ENCODE assay signal across 8 cellular contexts in the genomic region with DNA sequence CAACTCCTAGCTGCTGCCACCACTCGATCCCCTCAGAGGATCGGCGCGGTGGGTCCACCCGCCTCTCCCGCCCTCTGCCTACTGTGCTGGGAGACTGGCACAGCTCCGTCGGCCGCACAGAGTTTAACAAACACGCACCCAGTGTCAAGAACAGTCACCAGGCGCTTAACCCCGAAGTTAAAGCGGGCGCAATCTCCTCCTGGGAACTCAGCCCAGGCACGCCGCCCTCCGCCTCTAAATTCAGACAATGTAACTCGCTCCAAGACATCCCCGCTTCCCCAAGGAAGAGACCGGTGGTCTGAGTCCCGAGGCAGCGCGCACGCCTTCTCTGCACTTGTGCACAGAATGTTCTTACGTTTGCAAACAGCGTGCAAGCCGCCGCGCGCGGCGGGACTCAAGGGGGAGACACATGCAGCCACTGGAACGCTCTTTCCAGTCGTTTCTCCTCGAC. TPM values are rescaled to one million over a fixed set of nuclear protein-coding genes. Genes with fewer than 3 reads are reported as not detected.
DNase-seq lines count a peak whose midpoint lies in the region; ATAC-seq, FAIRE-seq and TF ChIP-seq lines count a peak whose summit lies in the region.

No MANE protein-coding gene starts in this region.

- FAIRE-seq in A549 (lab: Jason Lieb, UNC), result no peak

- TF ChIP-seq POLR2A in A549 (IDR thresholded peaks at IDR 0.05; ENCODE audit: low read length), result no peak

- peaks cover 72% of the 10 kb centered on the region for H3K4me1 Mint-ChIP-seq in activated naive CD8-positive, alpha-beta T cell (ENCODE audit: low read depth)

- intact Hi-C loops in left ventricle myocardium superior (cut with micrococcal nuclease), result no loop called here

- H3K4me1 ChIP-seq in A549, result peaks cover 22% of the 10 kb centered on the region

- DNase-seq in A549 (ENCODE audit: low read depth in 1 of 2, low spot score in 1 of 2) (peak; percentile 21 to 52), OCI-M1 (lab: John Stamatoyannopoulos, UW) (peak; percentile 56), left ventricle myocardium superior (peak; percentile 68), pulmonary artery endothelial cell (ENCODE audit: low read depth, low spot score) (peak; percentile 19), cortex of kidney (lab: John Stamatoyannopoulos, UW) (no peak)

- no peak for TF ChIP-seq RAD21 in A549 (conservative IDR thresholded peaks at IDR 0.05 in 1 of 2, IDR thresholded peaks at IDR 0.05 in 1 of 2)

- peak overlapping the region; percentile 92 for H3K4me2 ChIP-seq in A549

- peak overlapping the region; percentile 91 for H3K27ac Mint-ChIP-seq in activated naive CD8-positive, alpha-beta T cell

- ATAC-seq in A549 (peak; percentile 64 to 70), GM18858 (IDR thresholded peaks at IDR 0.05; ENCODE audit: unreplicated experiment) (peak; percentile 4), HG03108 (IDR thresholded peaks at IDR 0.05; ENCODE audit: unreplicated experiment) (peak; percentile 13), left ventricle myocardium superior (peak; percentile 55)

- 0% methylated on average over 12 of the region's 35 CpGs for WGBS in A549 (ENCODE audit: missing lambda C conversion rate)

- no peak overlapping the region for H3K27ac ChIP-seq in A549

- no peaks in the 10 kb centered on the region for H3K9me3 ChIP-seq in A549

- H3K9me3 Mint-ChIP-seq in activated naive CD8-positive, alpha-beta T cell (ENCODE audit: low read depth), result no peaks in the 10 kb centered on the region

- H3K4me3 Mint-ChIP-seq in activated naive CD8-positive, alpha-beta T cell, result peak overlapping the region; percentile 94

- POLR2A ChIA-PET in A549 (lab: Yijun Ruan, JAX), result interaction anchor here (0.6 kb wide), 1 partner anchor 106 kb away, joined by 4 read pairs; no protein-coding TSS in a partner anchor

- CTCF ChIA-PET in A549 (lab: Yijun Ruan, JAX), result interaction anchor here (0.5 kb wide), 1 partner anchor 1008 kb away, joined by 3 read pairs; no protein-coding TSS in a partner anchor

- no peak for TF ChIP-seq EP300 in A549 (IDR thresholded peaks at IDR 0.05)

- peaks cover 12% of the 10 kb centered on the region for H3K36me3 Mint-ChIP-seq in activated naive CD8-positive, alpha-beta T cell

- H3K27me3 Mint-ChIP-seq in activated naive CD8-positive, alpha-beta T cell, result no peaks in the 10 kb centered on the region

- no peak for TF ChIP-seq CTCF in A549 (IDR thresholded peaks at IDR 0.05)

- H3K4me3 ChIP-seq in A549, result peak overlapping the region; percentile 44

TF ChIP-seq in A549, 52 proteins besides CTCF, POLR2A, EP300 and RAD21:
- TF ChIP-seq, protein P1, sequence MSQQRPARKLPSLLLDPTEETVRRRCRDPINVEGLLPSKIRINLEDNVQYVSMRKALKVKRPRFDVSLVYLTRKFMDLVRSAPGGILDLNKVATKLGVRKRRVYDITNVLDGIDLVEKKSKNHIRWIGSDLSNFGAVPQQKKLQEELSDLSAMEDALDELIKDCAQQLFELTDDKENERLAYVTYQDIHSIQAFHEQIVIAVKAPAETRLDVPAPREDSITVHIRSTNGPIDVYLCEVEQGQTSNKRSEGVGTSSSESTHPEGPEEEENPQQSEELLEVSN (IDR thresholded peaks at IDR 0.05; ENCODE audit: borderline replicate concordance, low read depth), result 0 out of 2 replicates have a peak, but pooled peaks have one; percentile 3
- 0 out of 2 replicates have a peak, but pooled peaks have one; percentile 43 for TF ChIP-seq HDAC2 (IDR thresholded peaks at IDR 0.05)
- no peak for TF ChIP-seq PHF8 (IDR thresholded peaks at IDR 0.05; ENCODE audit: borderline replicate concordance, low read depth)
- 0 out of 2 replicates have a peak, but pooled peaks have one; percentile 60 for TF ChIP-seq RNF2 (IDR thresholded peaks at IDR 0.05; ENCODE audit: borderline replicate concordance, low read depth)
- TF ChIP-seq SMC3 (IDR thresholded peaks at IDR 0.05), result 0 out of 3 replicates have a peak, but pooled peaks have one; percentile 17
- TF ChIP-seq RARB (CRISPR knock-in tag; IDR thresholded peaks at IDR 0.05), result no peak

RNA-seq across cellular contexts. Expression of gene CXCR4, which starts 0.5 kb away (rescaled TPM):
- polyA plus RNA-seq in A549 (2011; rRNA removed) (0.16 and 0.61 TPM in 2 replicates), A549 (2017; fragmentation: RNase III; extraction: RNeasy Plus Mini Kit Qiagen cat#74134 plus additional on column Dnase treatment) (0.09 to 0.12 TPM (median 0.12 TPM) in 3 replicates)
- polyA plus RNA-seq in A549 (2012; cell fraction: cytosol; rRNA removed), result 0.13 and 0.22 TPM in 2 replicates
- 0.20 and 0.47 TPM in 2 replicates for polyA plus RNA-seq in A549 (2012; cell fraction: nucleus; rRNA removed)
- 0.45 and 0.73 TPM in 2 replicates for polyA minus RNA-seq in A549 (2011; rRNA and poly(A)+ RNA removed)
- total RNA-seq in left ventricle myocardium superior (3.6 TPM), pulmonary artery endothelial cell (30.5 and 126 TPM in 2 replicates)

Comparison
In these comparisons a context has a peak if more than half of its experiments do, and no peak if none do; other contexts are left out.
1. ATAC-seq: peak in every context shown above with its lines; median percentile 67 in A549; 55 in left ventricle myocardium superior; 13 in HG03108; 4 in GM18858.